In the genomic region with DNA sequence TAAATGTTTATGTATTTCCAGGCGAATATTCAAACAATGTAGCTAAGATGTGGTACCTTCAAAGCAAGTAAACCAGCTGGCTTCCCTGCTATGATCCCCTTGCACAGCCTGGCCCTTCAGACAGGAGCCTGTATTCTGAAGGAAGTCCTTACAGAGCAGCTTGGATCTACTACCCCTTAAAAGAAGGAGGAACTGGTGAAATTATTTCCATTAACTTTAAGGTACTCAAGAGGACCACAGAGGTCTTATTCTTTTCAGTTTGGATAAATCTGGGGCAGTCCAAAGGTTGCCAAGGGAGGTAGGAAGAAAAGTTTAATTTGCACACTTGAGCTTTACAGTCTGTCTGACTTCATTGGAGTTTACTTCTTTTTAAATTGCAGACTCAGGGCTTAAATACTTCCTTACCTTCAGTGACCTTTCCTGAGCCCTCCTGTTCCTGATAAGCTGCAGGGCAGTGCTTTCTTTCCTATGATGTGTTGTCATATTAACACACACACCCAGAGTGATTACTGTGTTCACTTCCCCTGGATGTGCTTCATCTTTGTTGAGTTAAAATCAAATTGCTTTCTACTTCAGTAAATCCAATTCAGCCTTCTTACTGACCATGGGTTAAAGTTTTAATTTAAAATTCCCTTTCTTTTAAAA, we compare ENCODE assay signal across 13 cellular contexts.
"Had no signal": no experiment of that assay in that cellular context is flagged by ENCODE, and none has a peak within 500 bp of the region (broad histone marks: within the 10 kb centered on the region; RNA-seq: fewer than 3 reads in every experiment).

No MANE protein-coding gene starts in this region.

- FAIRE-seq: astrocyte, colon, endothelial cell of umbilical vein, islet of Langerhans, small intestine had no signal

- DNase-seq: activated CD4-positive, alpha-beta T cell treated with anti-CD3 and anti-CD28 coated beads for 48 hours; activated naive CD4-positive, alpha-beta T cell; foreskin keratinocyte; head of caudate nucleus; nucleus accumbens; right cardiac atrium; small intestine had no signal

- H3K27me3 Mint-ChIP-seq: progenitor cell of endocrine pancreas had no signal

- H3K4me3 Mint-ChIP-seq: activated T-helper 1 cell treated with anti-CD3 and anti-CD28 coated beads, Interleukin-12 subunit alpha, Interleukin-12 subunit beta, Interleukin-2, Interleukin-4 antibody, amounts not matched to agents 30 ng/mL and 10 ng/mL and 1 ng/mL, durations not matched to agents 14 hours and 24 hours and 36 hours had no signal

- H3K27ac Mint-ChIP-seq: activated T-helper 1 cell treated with anti-CD3 and anti-CD28 coated beads, Interleukin-12 subunit alpha, Interleukin-12 subunit beta, Interleukin-2, Interleukin-4 antibody, amounts not matched to agents 30 ng/mL and 10 ng/mL and 1 ng/mL, durations not matched to agents 14 hours and 24 hours and 36 hours; progenitor cell of endocrine pancreas had no signal

- H3K27me3 ChIP-seq: foreskin keratinocyte had no signal

- H3K27ac ChIP-seq: foreskin keratinocyte had no signal

- ATAC-seq: foreskin keratinocyte had no signal

- H3K4me1 ChIP-seq: foreskin keratinocyte had no signal
